In genomic region chr10:104485632-104486031, GRCh38 we compare ENCODE assay signal across 18 cellular contexts.
DNase-seq lines count a peak whose midpoint lies in the region; ATAC-seq, FAIRE-seq and TF ChIP-seq lines count a peak whose summit lies in the region.
"Had no signal": no experiment of that assay in that cellular context is flagged by ENCODE, and none has a peak within 500 bp of the region (broad histone marks: within the 10 kb centered on the region; RNA-seq: fewer than 3 reads in every experiment).

No MANE protein-coding gene starts in this region.

- peaks cover 8% of the 10 kb centered on the region for H3K4me1 Mint-ChIP-seq in neural crest cell
- H3K4me1 Mint-ChIP-seq: stimulated activated memory B cell treated with anti-CD40 and anti-IgM and Interleukin-4, amounts not matched to agents 10 μg/mL and 1 μg/mL and 100 μg/mL, for 72 hours had no signal

- 80% methylated on average over 3 of the region's 3 CpGs for WGBS in mammary epithelial cell (ENCODE audit: low coverage, missing lambda C conversion rate)

- FAIRE-seq in D721Med (lab: Jason Lieb, UNC): no peak

- H3K9me3 Mint-ChIP-seq in neural crest cell: no peaks in the 10 kb centered on the region
- H3K9me3 Mint-ChIP-seq: activated T-helper 2 cell treated with anti-CD3 and anti-CD28 coated beads, Interferon-gamma antibody, Interleukin-2, Interleukin-4, amounts not matched to agents 10 μg/mL and 5 μg/mL and 100 μg/mL, durations not matched to agents 14 hours and 24 hours and 36 hours had no signal

- H3K27me3 ChIP-seq in mammary epithelial cell (ENCODE audit: insufficient read depth, low read length): no peaks in the 10 kb centered on the region
- H3K27me3 ChIP-seq: BLaER1 treated with 17β-estradiol and CSF1 and Interleukin-3, amounts not matched to agents 10 nM and 100 nM; tibial nerve had no signal

- H3K27me3 Mint-ChIP-seq in neural crest cell (ENCODE audit: low read depth): peaks cover 13% of the 10 kb centered on the region

- no TSS peak for BruUV-seq in mammary epithelial cell (replicated peaks; lab: Mats Ljungman, UMichigan)

- no peaks in the 10 kb centered on the region for H3K79me2 ChIP-seq in mammary epithelial cell (ENCODE audit: insufficient read depth, low read length)

- no peaks in the 10 kb centered on the region for H3K36me3 ChIP-seq in mammary epithelial cell (ENCODE audit: insufficient read depth, low read length)
- H3K36me3 ChIP-seq: BLaER1 treated with 17β-estradiol and CSF1 and Interleukin-3, amounts not matched to agents 10 nM and 100 nM; tibial nerve had no signal

- TF ChIP-seq CTCF in GM12864 (IDR thresholded peaks at IDR 0.05; ENCODE audit: low read depth, low read length, missing control alignments): peak; percentile 43
- peak; percentile 14 to 23 for TF ChIP-seq CTCF in mammary epithelial cell (conservative IDR thresholded peaks at IDR 0.05 in 1 of 2, IDR thresholded peaks at IDR 0.05 in 1 of 2; ENCODE audit: extremely low read depth in 1 of 2, insufficient read depth in 1 of 2, low read depth in 1 of 2, low read length in 2 of 2)
- TF ChIP-seq CTCF in neural crest cell (conservative IDR thresholded peaks at IDR 0.05): peak; percentile 42
- TF ChIP-seq CTCF in D721Med (IDR thresholded peaks at IDR 0.05; ENCODE audit: insufficient read depth, missing control alignments): no peak

- H3K27ac ChIP-seq in mammary epithelial cell (ENCODE audit: insufficient read depth, low read depth, low read length): no peak overlapping the region
- H3K27ac ChIP-seq: BLaER1 treated with 17β-estradiol and CSF1 and Interleukin-3, amounts not matched to agents 10 nM and 100 nM; tibial nerve had no signal

- intact Hi-C loops in mammary epithelial cell (cut with micrococcal nuclease): no loop called here

- H3K4me3 ChIP-seq in GM12864 (ENCODE audit: low read depth, low read length) (no peak overlapping the region), mammary epithelial cell (replicated peaks in 1 of 3; ENCODE audit: insufficient read depth in 1 of 3, low read depth in 2 of 3, low read length in 3 of 3) (no peak overlapping the region)
- H3K4me3 ChIP-seq: BLaER1 treated with 17β-estradiol and CSF1 and Interleukin-3, amounts not matched to agents 10 nM and 100 nM; tibial nerve had no signal

- dilution Hi-C loops in mammary epithelial cell (cut with HindIII; ENCODE audit: low sequenced_read_pairs): no loop called here

- no peaks in the 10 kb centered on the region for H3K9me3 ChIP-seq in mammary epithelial cell (replicated peaks; ENCODE audit: insufficient read depth, low read length)
- H3K9me3 ChIP-seq: BLaER1 treated with 17β-estradiol and CSF1 and Interleukin-3, amounts not matched to agents 10 nM and 100 nM; tibial nerve had no signal

- CTCF ChIA-PET in mammary epithelial cell (lab: Charles Lee; ENCODE audit: low non-redundant PET): no interaction called here

- no peak overlapping the region for H3K9ac ChIP-seq in mammary epithelial cell (ENCODE audit: insufficient read depth, low read length)
- H3K9ac ChIP-seq: BLaER1 treated with 17β-estradiol and CSF1 and Interleukin-3, amounts not matched to agents 10 nM and 100 nM had no signal

- no peaks in the 10 kb centered on the region for H3K4me1 ChIP-seq in mammary epithelial cell (ENCODE audit: insufficient read depth, low read length)
- H3K4me1 ChIP-seq: BLaER1 treated with 17β-estradiol and CSF1 and Interleukin-3, amounts not matched to agents 10 nM and 100 nM had no signal

- H3K4me3 Mint-ChIP-seq in neural crest cell: no peak overlapping the region
- H3K4me3 Mint-ChIP-seq: stimulated activated memory B cell treated with anti-CD40 and anti-IgM and Interleukin-4, amounts not matched to agents 10 μg/mL and 1 μg/mL and 100 μg/mL, for 72 hours; T-helper 17 cell had no signal

- H4K20me1 ChIP-seq in mammary epithelial cell (ENCODE audit: insufficient read depth, low read length): no peaks in the 10 kb centered on the region
- H4K20me1 ChIP-seq: BLaER1 treated with 17β-estradiol and CSF1 and Interleukin-3, amounts not matched to agents 10 nM and 100 nM had no signal

- in situ Hi-C loops in mammary epithelial cell (cut with MboI; ENCODE audit: low sequenced_read_pairs in 2 of 2): no loop called here

- no peak overlapping the region for H3K27ac Mint-ChIP-seq in neural crest cell (ENCODE audit: unreplicated experiment)
- H3K27ac Mint-ChIP-seq: activated T-helper 2 cell treated with anti-CD3 and anti-CD28 coated beads, Interferon-gamma antibody, Interleukin-2, Interleukin-4, amounts not matched to agents 10 μg/mL and 5 μg/mL and 100 μg/mL, durations not matched to agents 14 hours and 24 hours and 36 hours; stimulated activated memory B cell treated with anti-CD40 and anti-IgM and Interleukin-4, amounts not matched to agents 10 μg/mL and 1 μg/mL and 100 μg/mL, for 72 hours; T-helper 17 cell had no signal

- no peak overlapping the region for H3K4me2 ChIP-seq in mammary epithelial cell (ENCODE audit: insufficient read depth, low read depth, low read length)
- H3K4me2 ChIP-seq: BLaER1 treated with 17β-estradiol and CSF1 and Interleukin-3, amounts not matched to agents 10 nM and 100 nM had no signal

- no peak for DNase-seq in GM12864 (ENCODE audit: low read depth)
- no peak for DNase-seq in mammary epithelial cell
- no peak for DNase-seq in neural crest cell (ENCODE audit: low read depth, low spot score)
- DNase-seq in NCI-H2196 treated with DMSO at 0.1 percent for 48 hours (lab: John Stamatoyannopoulos, UW; ENCODE audit: unreplicated experiment): no peak
- no peak for DNase-seq in D721Med (ENCODE audit: insufficient read length, low spot score)
- DNase-seq: cerebellar nuclear complex, left ventricle myocardium superior, NCI-H1417, NCI-H345, Right ventricle myocardium superior, T-helper 17 cell had no signal

- ATAC-seq in HG03342 (IDR thresholded peaks at IDR 0.05; ENCODE audit: unreplicated experiment): peak; percentile 50
- ATAC-seq in GM18867 (IDR thresholded peaks at IDR 0.05; ENCODE audit: unreplicated experiment): no peak
- ATAC-seq in GM21737 (IDR thresholded peaks at IDR 0.05; ENCODE audit: unreplicated experiment): no peak
- ATAC-seq: left ventricle myocardium superior; stimulated activated memory B cell treated with anti-CD40 and anti-IgM and Interleukin-4, amounts not matched to agents 10 μg/mL and 1 μg/mL and 100 μg/mL, for 72 hours; T-helper 17 cell had no signal

- H3K36me3 Mint-ChIP-seq in neural crest cell (ENCODE audit: low read depth): no peaks in the 10 kb centered on the region
- H3K36me3 Mint-ChIP-seq: stimulated activated memory B cell treated with anti-CD40 and anti-IgM and Interleukin-4, amounts not matched to agents 10 μg/mL and 1 μg/mL and 100 μg/mL, for 72 hours had no signal

- H2AFZ ChIP-seq in mammary epithelial cell (ENCODE audit: low read depth, low read length): no peak overlapping the region
